In the genomic region with DNA sequence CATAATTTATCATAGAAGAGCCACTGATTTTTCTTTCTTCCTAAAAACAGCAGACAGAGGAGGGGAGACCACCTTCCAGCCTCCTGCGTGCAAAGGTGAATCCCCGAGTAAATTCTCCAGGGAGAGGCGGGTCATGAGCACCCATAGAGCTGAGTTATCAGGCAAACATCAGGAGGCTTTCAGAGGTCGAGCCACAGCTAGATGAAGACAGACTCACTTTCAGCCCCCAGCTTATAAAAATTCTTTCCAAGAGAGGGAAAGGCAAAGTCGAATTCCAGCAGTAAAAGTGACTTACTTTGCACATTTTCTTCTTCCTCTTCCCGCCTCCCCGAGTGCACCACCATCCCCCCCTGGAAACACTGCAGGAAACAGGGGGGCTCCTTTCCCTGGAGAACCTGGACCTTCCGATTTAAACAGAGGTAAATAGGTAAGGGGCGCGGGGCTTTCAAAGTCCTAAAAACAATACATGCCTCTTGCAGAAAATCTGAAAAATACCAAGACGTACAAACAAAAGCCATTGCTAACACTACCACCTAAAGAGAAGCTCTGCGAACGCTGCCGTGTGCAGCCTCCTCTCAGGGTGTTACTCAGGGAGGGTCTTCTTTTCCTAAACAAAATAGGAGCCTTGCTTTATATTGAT, we compare ENCODE assay signal across 14 cellular contexts.
DNase-seq lines count a peak whose midpoint lies in the region; ATAC-seq and TF ChIP-seq lines count a peak whose summit lies in the region.
"Had no signal": no experiment of that assay in that cellular context is flagged by ENCODE, and none has a peak within 500 bp of the region (broad histone marks: within the 10 kb centered on the region; RNA-seq: fewer than 3 reads in every experiment).

No MANE protein-coding gene starts in this region.

- no TSS peak for BruUV-seq in PC-3 (replicated peaks; lab: Mats Ljungman, UMichigan)

- intact Hi-C loops in PC-3 (cut with micrococcal nuclease) (no loop called here), sigmoid colon (cut with DNase I) (no loop called here), posterior vena cava (cut with DNase I) (no loop called here)

- DNase-seq in PC-3 (peak; percentile 16), foreskin keratinocyte (no peak), sigmoid colon (no peak), NCI-H69 (lab: John Stamatoyannopoulos, UW) (no peak), NCI-H524 (lab: John Stamatoyannopoulos, UW) (no peak), posterior vena cava (ENCODE audit: low spot score) (no peak)
- no peak for DNase-seq in central memory CD4-positive, alpha-beta T cell
- DNase-seq: activated B cell treated with CpG ODN at 0.5 μM for 24 hours, AML-193, DMS79, NCI-H2171, upper lobe of right lung had no signal

- H3K4me1 ChIP-seq in ACC112 (ENCODE audit: control insufficient read depth, insufficient read depth, low read length, unreplicated experiment) (peaks cover 19% of the 10 kb centered on the region), PC-3 (ENCODE audit: insufficient read depth, low read length) (peaks cover 23% of the 10 kb centered on the region), foreskin keratinocyte (peaks cover 17% of the 10 kb centered on the region), sigmoid colon (peaks cover 0 to 70% (median 63%) of the 10 kb centered on the region in 4 donors)
- H3K4me1 ChIP-seq: upper lobe of right lung had no signal

- TF ChIP-seq POLR2A in sigmoid colon (IDR thresholded peaks at IDR 0.05) = no peak

- H3K9me3 ChIP-seq in PC-3 (ENCODE audit: low read length) = no peaks in the 10 kb centered on the region
- no peaks in the 10 kb centered on the region for H3K9me3 ChIP-seq in sigmoid colon
- H3K9me3 ChIP-seq: upper lobe of right lung had no signal

- no peaks in the 10 kb centered on the region for H3F3A ChIP-seq in PC-3 (ENCODE audit: low read length, unreplicated experiment)

- H3K4me3 ChIP-seq in ACC112 (ENCODE audit: low read depth, low read length) (no peak overlapping the region), PC-3 (ENCODE audit: low read length) (no peak overlapping the region), sigmoid colon (no peak overlapping the region)
- H3K4me3 ChIP-seq: upper lobe of right lung had no signal

- no peak overlapping the region for H2AFZ ChIP-seq in ACC112 (ENCODE audit: low read length, unreplicated experiment)
- no peak overlapping the region for H2AFZ ChIP-seq in PC-3 (ENCODE audit: low read length)

- H3K36me3 ChIP-seq in ACC112 (ENCODE audit: insufficient read depth, low read length) (peaks cover 13% of the 10 kb centered on the region), PC-3 (ENCODE audit: low read depth, low read length) (0 out of 2 replicates have a peak, but pooled peaks cover 10% of the 10 kb centered on the region), sigmoid colon (peaks cover 51 to 100% (median 68%) of the 10 kb centered on the region in 4 donors)

- H3K27ac ChIP-seq in ACC112 (ENCODE audit: low read depth, low read length) (peak overlapping the region; percentile 63), PC-3 (ENCODE audit: low read length) (peak overlapping the region; percentile 74), foreskin keratinocyte (peak overlapping the region; percentile 47), sigmoid colon (peak overlapping the region; percentile 44 to 79 (median 70))
- H3K27ac ChIP-seq: upper lobe of right lung had no signal

- TF ChIP-seq EP300 in sigmoid colon (IDR thresholded peaks at IDR 0.05) = no peak

- POLR2A ChIA-PET in PC-3 (lab: Charles Lee; ENCODE audit: unreplicated experiment) = no interaction called here

- TF ChIP-seq CTCF in PC-3 (conservative IDR thresholded peaks at IDR 0.05; ENCODE audit: low read depth, low read length) (no peak), foreskin keratinocyte (conservative IDR thresholded peaks at IDR 0.05) (no peak), sigmoid colon (IDR thresholded peaks at IDR 0.05) (no peak)

- peak overlapping the region; percentile 9 for H3K4me2 ChIP-seq in PC-3 (ENCODE audit: low read length)

- CTCF ChIA-PET in PC-3 (lab: Charles Lee) = no interaction called here

- H3K9me2 ChIP-seq in PC-3 (replicated peaks; ENCODE audit: low read length) = no peaks in the 10 kb centered on the region

- no peak overlapping the region for H3K9ac ChIP-seq in PC-3 (ENCODE audit: low read length)

- H3K79me2 ChIP-seq in ACC112 (ENCODE audit: control insufficient read depth, insufficient read depth, low read length, unreplicated experiment) = no peaks in the 10 kb centered on the region
- no peaks in the 10 kb centered on the region for H3K79me2 ChIP-seq in PC-3 (ENCODE audit: low read length)

- H4K20me1 ChIP-seq in PC-3 (ENCODE audit: low read length) = no peaks in the 10 kb centered on the region

- ATAC-seq in PC-3 (peak; percentile 12; the same call in 1 of the 2 replicates), foreskin keratinocyte (peak; percentile 17)
- ATAC-seq: naive thymus-derived CD4-positive, alpha-beta T cell had no signal

- H3K27me3 ChIP-seq in ACC112 (ENCODE audit: insufficient read depth, low read length) (no peaks in the 10 kb centered on the region), PC-3 (ENCODE audit: low read length) (no peaks in the 10 kb centered on the region), foreskin keratinocyte (no peaks in the 10 kb centered on the region), sigmoid colon (no peaks in the 10 kb centered on the region)
- H3K27me3 ChIP-seq: upper lobe of right lung had no signal

- WGBS in sigmoid colon, 2 donors = 75 to 81% methylated on average over 14 of the region's 14 CpGs
